Comparison of ENCODE assay signal across 12 cellular contexts in the genomic region with DNA sequence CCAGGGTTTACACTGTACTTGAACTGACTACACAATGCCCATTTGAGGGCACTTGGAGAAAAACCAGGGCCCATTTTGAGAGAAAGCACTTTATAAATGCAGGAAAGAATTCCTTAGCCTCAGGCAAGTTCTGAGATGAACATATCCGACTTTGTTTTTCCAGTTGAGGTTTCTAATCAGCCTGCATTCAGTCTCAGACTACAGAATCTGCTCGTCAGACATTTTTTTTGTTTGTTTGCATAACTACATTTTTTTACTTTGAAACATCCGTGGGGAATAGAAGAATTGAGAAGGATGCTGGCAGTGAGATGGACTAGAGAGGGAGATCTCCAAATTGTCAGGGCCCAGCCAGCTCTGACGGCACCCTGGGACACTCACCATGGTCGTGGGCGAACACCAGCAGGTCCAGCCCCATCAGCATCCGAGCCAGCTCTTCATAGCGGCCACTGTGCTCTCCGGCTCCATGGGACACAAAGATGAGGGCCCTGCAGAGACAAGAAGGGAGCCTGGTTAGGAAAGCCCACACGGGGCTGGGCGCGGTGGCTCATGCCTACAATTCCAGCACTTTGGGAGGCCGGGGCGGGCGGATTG. TPM values are rescaled to one million over a fixed set of nuclear protein-coding genes. Genes with fewer than 3 reads are reported as not detected.
DNase-seq lines count a peak whose midpoint lies in the region; ATAC-seq and TF ChIP-seq lines count a peak whose summit lies in the region.
"Had no signal": no experiment of that assay in that cellular context is flagged by ENCODE, and none has a peak within 500 bp of the region (broad histone marks: within the 10 kb centered on the region; RNA-seq: fewer than 3 reads in every experiment).

No MANE protein-coding gene starts in this region.

- H3K27ac ChIP-seq in VCaP (peak overlapping the region; percentile 65), gastrocnemius medialis (peak overlapping the region; percentile 44 to 92 (median 82))
- H3K27ac ChIP-seq: foreskin keratinocyte had no signal

- ATAC-seq in gastrocnemius medialis (no peak), HG03039 (IDR thresholded peaks at IDR 0.05; ENCODE audit: unreplicated experiment) (no peak), GM21723 (IDR thresholded peaks at IDR 0.05; ENCODE audit: unreplicated experiment) (no peak), HG03457 (IDR thresholded peaks at IDR 0.05; ENCODE audit: unreplicated experiment) (no peak), GM18867 (IDR thresholded peaks at IDR 0.05; ENCODE audit: unreplicated experiment) (no peak)
- ATAC-seq: activated naive CD8-positive, alpha-beta T cell treated with anti-CD3 and anti-CD28 coated beads, Interleukin-2, amount 50 U/mL, for 24 hours; foreskin keratinocyte had no signal

- H3K36me3 ChIP-seq in BJ (ENCODE audit: control insufficient read depth, insufficient read depth, low read length) = peaks cover 5% of the 10 kb centered on the region
- peaks cover 0 to 4% of the 10 kb centered on the region in 2 donors for H3K36me3 ChIP-seq in gastrocnemius medialis

- POLR2A ChIA-PET in BJ (lab: Charles Lee) = interaction anchor here (0.7 kb wide), 1 partner anchor 11 kb away, joined by 3 read pairs; no protein-coding TSS in a partner anchor

- CTCF ChIA-PET in BJ (lab: Yijun Ruan, JAX) = interaction anchor here (0.7 to 4.5 kb wide), 7 partner anchors 10 to 202 kb away, joined by 3 to 16 read pairs (median 3); partner anchors contain the start of gene MGLL

- DNase-seq in BJ (ENCODE audit: low read depth) (peak; percentile 88), foreskin melanocyte (peak; percentile 95), gastrocnemius medialis (no peak)
- DNase-seq: activated CD8-positive, alpha-beta memory T cell treated with anti-CD3 and anti-CD28 coated beads for 24 hours; activated naive CD8-positive, alpha-beta T cell treated with anti-CD3 and anti-CD28 coated beads, Interleukin-2, amount 50 U/mL, for 24 hours; foreskin keratinocyte; NCI-H446 treated with DMSO at 0.1 percent for 48 hours had no signal

- no peak for TF ChIP-seq CTCF in BJ (IDR thresholded peaks at IDR 0.05; ENCODE audit: insufficient read depth, low read depth, low read length)
- no peak for TF ChIP-seq CTCF in VCaP (conservative IDR thresholded peaks at IDR 0.05)
- no peak for TF ChIP-seq CTCF in gastrocnemius medialis (IDR thresholded peaks at IDR 0.05 in 4 of 5, conservative IDR thresholded peaks at IDR 0.05 in 1 of 5)

- in situ Hi-C loops in gastrocnemius medialis (cut with MboI; ENCODE audit: low sequenced_read_pairs in 4 of 4) = no loop called here

- intact Hi-C loops in gastrocnemius medialis (cut with DNase I; ENCODE audit: low total_unique reads) = loop anchor here (10.0 kb wide), 1 partner anchor 593 kb away; no protein-coding TSS in a partner anchor

- H3K27me3 ChIP-seq in BJ (ENCODE audit: control insufficient read depth, insufficient read depth, low read length) = no peaks in the 10 kb centered on the region
- no peaks in the 10 kb centered on the region for H3K27me3 ChIP-seq in gastrocnemius medialis
- H3K27me3 ChIP-seq: foreskin keratinocyte had no signal

- no peak for TF ChIP-seq POLR2A in gastrocnemius medialis (IDR thresholded peaks at IDR 0.05)

- H3K4me3 ChIP-seq in BJ (ENCODE audit: low read depth, low read length) (no peak overlapping the region), gastrocnemius medialis (no peak overlapping the region)

- H3K4me1 ChIP-seq in gastrocnemius medialis = peaks cover 60 to 85% of the 10 kb centered on the region in 2 donors

- no peaks in the 10 kb centered on the region for H3K9me3 ChIP-seq in gastrocnemius medialis

RNA-seq across cellular contexts. Expression of gene MGLL, which starts 40.8 kb away (rescaled TPM):
- polyA plus RNA-seq in BJ (2011; rRNA removed) = 67.1 and 108 TPM in 2 replicates
- polyA minus RNA-seq in BJ (2011; rRNA and poly(A)+ RNA removed) = 55.3 and 70.4 TPM in 2 replicates
- 10 to 100 TPM; 26.5 to 50.2 (median 43.8) TPM for total RNA-seq in gastrocnemius medialis

Comparison
In these comparisons a context has a peak if more than half of its experiments do, and no peak if none do; other contexts are left out.
1. DNase-seq: peak in BJ (single experiment) and foreskin melanocyte (single experiment); none in gastrocnemius medialis (0 of 2).